Comparison of ENCODE assay signal across 8 cellular contexts in the genomic region with DNA sequence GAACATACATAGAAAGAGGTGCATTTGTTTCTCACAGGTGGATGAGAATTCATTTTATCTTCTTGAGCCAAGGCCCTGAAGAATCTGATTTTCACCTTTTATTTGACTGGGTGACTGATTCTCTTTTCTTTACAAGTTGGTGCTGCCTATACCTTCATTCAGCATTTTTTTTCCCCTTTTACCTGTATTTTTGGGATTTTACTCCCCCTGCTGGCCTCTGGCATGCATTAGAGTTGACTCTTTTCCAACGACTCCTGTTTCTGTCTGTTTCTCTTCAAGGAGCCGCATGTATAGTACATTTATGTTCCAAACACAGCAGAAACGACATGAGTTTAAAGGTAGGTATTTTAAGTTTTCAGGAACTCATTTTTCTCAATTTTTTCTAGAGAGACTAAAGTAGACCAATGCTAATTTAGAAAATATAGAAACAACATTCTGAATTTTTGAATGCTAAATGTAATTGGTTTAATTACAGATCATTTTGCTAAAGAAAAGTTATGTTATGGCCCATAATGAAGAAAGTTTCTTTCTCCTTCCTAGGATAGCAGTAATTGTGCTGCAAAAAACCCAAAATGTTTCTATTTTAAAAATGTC.
A peak's percentile ranks its signal among the peaks of the same experiment; 100 is the strongest.
DNase-seq lines count a peak whose midpoint lies in the region; ATAC-seq and TF ChIP-seq lines count a peak whose summit lies in the region.

No MANE protein-coding gene starts in this region.

- no peaks in the 10 kb centered on the region for H3F3A ChIP-seq in Loucy (ENCODE audit: low read depth)

- intact Hi-C loops in dorsolateral prefrontal cortex (cut with DNase I): loop anchor here in 1 of 2 donors (5.0 kb wide), 1 partner anchor 663 kb away; no protein-coding TSS in a partner anchor

- no peaks in the 10 kb centered on the region; the same call in 1 of the 2 replicates for H3K36me3 ChIP-seq in Loucy (ENCODE audit: insufficient read depth, low read length)

- H3K27me3 ChIP-seq in Loucy (ENCODE audit: insufficient read depth, low read length, poor library complexity, severe bottlenecking): no peaks in the 10 kb centered on the region
- H3K27me3 ChIP-seq in dorsolateral prefrontal cortex: no peaks in the 10 kb centered on the region

- H3K27ac ChIP-seq in RWPE1 (no peak overlapping the region), dorsolateral prefrontal cortex (no peak overlapping the region)

- no peaks in the 10 kb centered on the region for H4K20me1 ChIP-seq in Loucy (ENCODE audit: insufficient read depth, low read length, poor library complexity, severe bottlenecking)

- no peak overlapping the region for H3K4me2 ChIP-seq in Loucy (ENCODE audit: low read depth, low read length, poor library complexity, severe bottlenecking)

- peak; percentile 78 for DNase-seq in DMS 273 (lab: John Stamatoyannopoulos, UW; ENCODE audit: unreplicated experiment)
- peak; percentile 20 for DNase-seq in RWPE1 (ENCODE audit: low spot score)
- DNase-seq in dorsolateral prefrontal cortex: peak in 6 of 10 donors; percentile 4 to 48 (median 32)
- peak; percentile 63 for DNase-seq in medulla oblongata (ENCODE audit: extremely low spot score)
- no peak for DNase-seq in HuH-7.5 (ENCODE audit: low spot score)

- ATAC-seq in GM19395 (IDR thresholded peaks at IDR 0.05; ENCODE audit: unreplicated experiment) (peak; percentile 73), GM19328 (IDR thresholded peaks at IDR 0.05; ENCODE audit: unreplicated experiment) (no peak)

- POLR2A ChIA-PET in RWPE1 (lab: Yijun Ruan, JAX; ENCODE audit: low non-redundant PET): no interaction called here

- H3K4me1 ChIP-seq in Loucy (ENCODE audit: insufficient read depth, low read length, poor library complexity, severe bottlenecking): peaks cover 5% of the 10 kb centered on the region

- no peak overlapping the region for H3K9ac ChIP-seq in Loucy (ENCODE audit: low read depth, low read length, poor library complexity, severe bottlenecking)

- CTCF ChIA-PET in RWPE1 (lab: Yijun Ruan, JAX): interaction anchor here (0.6 to 1.2 kb wide), 11 partner anchors 15 to 665 kb away, joined by 3 to 6 read pairs (median 3); no protein-coding TSS in a partner anchor

- H3K79me2 ChIP-seq in Loucy (ENCODE audit: insufficient read depth, low read length): peaks cover 70% of the 10 kb centered on the region

- H3K9me3 ChIP-seq in Loucy (ENCODE audit: insufficient read depth, low read depth, low read length): peaks cover 10% of the 10 kb centered on the region

- H3K4me3 ChIP-seq in Loucy (ENCODE audit: low read length, poor library complexity, severe bottlenecking) (no peak overlapping the region), dorsolateral prefrontal cortex (no peak overlapping the region)

- TF ChIP-seq CTCF in Loucy (conservative IDR thresholded peaks at IDR 0.05; ENCODE audit: low read length) (peak; percentile 93), RWPE1 (conservative IDR thresholded peaks at IDR 0.05; ENCODE audit: low read depth) (peak; percentile 90), dorsolateral prefrontal cortex (IDR thresholded peaks at IDR 0.05 in 54 of 56, conservative IDR thresholded peaks at IDR 0.05 in 2 of 56; ENCODE audit: low read depth in 1 of 56, partially characterized antibody in 56 of 56) (peak; percentile 60 to 89 (median 74))

- no peak overlapping the region for H2AFZ ChIP-seq in Loucy (ENCODE audit: low read length)

- H3K9me2 ChIP-seq in Loucy (replicated peaks; ENCODE audit: low read depth, low read length): no peaks in the 10 kb centered on the region
